In genomic region chr2:127743477-127744026, GRCh38 we compare ENCODE assay signal across 14 cellular contexts. TPM values are rescaled to one million over a fixed set of nuclear protein-coding genes. Genes with fewer than 3 reads are reported as not detected.
A peak's percentile ranks its signal among the peaks of the same experiment; 100 is the strongest.
DNase-seq lines count a peak whose midpoint lies in the region; ATAC-seq and TF ChIP-seq lines count a peak whose summit lies in the region.
"Had no signal": no experiment of that assay in that cellular context is flagged by ENCODE, and none has a peak within 500 bp of the region (broad histone marks: within the 10 kb centered on the region; RNA-seq: fewer than 3 reads in every experiment).

No MANE protein-coding gene starts in this region.

- H3K4me1 Mint-ChIP-seq in activated T-cell treated with anti-CD3 and anti-CD28 coated beads, Interleukin-2, amount 50 U/mL, for 24 hours (ENCODE audit: low read depth), result peaks cover 50% of the 10 kb centered on the region
- H3K4me1 Mint-ChIP-seq in endothelial cell (ENCODE audit: unreplicated experiment), result peaks cover 9% of the 10 kb centered on the region
- H3K4me1 Mint-ChIP-seq in stimulated activated effector memory CD8-positive, alpha-beta T cell treated with anti-CD3 and anti-CD28 coated beads, Interleukin-12 subunit alpha, Interleukin-12 subunit beta, amount 100 ng/mL, for 72 hours, result peaks cover 46% of the 10 kb centered on the region

- no peak for DNase-seq in activated T-cell treated with anti-CD3 and anti-CD28 coated beads, Interleukin-2, amount 50 U/mL, for 24 hours
- DNase-seq in activated T-cell treated with anti-CD3 and anti-CD28 coated beads, Interleukin-2, amount 50 U/mL, for 48 hours, result no peak
- DNase-seq in endothelial cell (ENCODE audit: low spot score) (no peak), NCI-H2227 (lab: John Stamatoyannopoulos, UW; ENCODE audit: unreplicated experiment) (no peak)
- no peak for DNase-seq in stimulated activated effector memory CD8-positive, alpha-beta T cell treated with anti-CD3 and anti-CD28 coated beads, Interleukin-12 subunit alpha, Interleukin-12 subunit beta, amount 100 ng/mL, for 72 hours (ENCODE audit: low spot score in 2 of 2)
- DNase-seq: CD4-positive, alpha-beta memory T cell; midbrain; NCI-H187 treated with DMSO at 0.1 percent for 48 hours; stimulated activated CD4-positive, alpha-beta T cell treated with anti-CD3 and anti-CD28 coated beads, Interleukin-4, amount 100 ng/mL, for 24 hours had no signal

- H3K9me3 Mint-ChIP-seq in activated T-cell treated with anti-CD3 and anti-CD28 coated beads, Interleukin-2, amount 50 U/mL, for 24 hours, result no peaks in the 10 kb centered on the region
- no peaks in the 10 kb centered on the region for H3K9me3 Mint-ChIP-seq in endothelial cell (ENCODE audit: unreplicated experiment)
- no peaks in the 10 kb centered on the region for H3K9me3 Mint-ChIP-seq in stimulated activated effector memory CD8-positive, alpha-beta T cell treated with anti-CD3 and anti-CD28 coated beads, Interleukin-12 subunit alpha, Interleukin-12 subunit beta, amount 100 ng/mL, for 72 hours
- H3K9me3 Mint-ChIP-seq: activated T-helper 2 cell treated with anti-CD3 and anti-CD28 coated beads, Interferon-gamma antibody, Interleukin-2, Interleukin-4, amounts not matched to agents 10 μg/mL and 5 μg/mL and 100 μg/mL, durations not matched to agents 14 hours and 24 hours and 36 hours; CD4-positive, alpha-beta memory T cell; T-helper 2 cell treated with Interferon-gamma antibody and Interleukin-4, amounts not matched to agents 5 μg/mL and 100 μg/mL, for 36 hours had no signal

- peak overlapping the region; percentile 70 for H3K27ac Mint-ChIP-seq in activated T-cell treated with anti-CD3 and anti-CD28 coated beads, Interleukin-2, amount 50 U/mL, for 24 hours
- H3K27ac Mint-ChIP-seq in endothelial cell (ENCODE audit: unreplicated experiment), result peak overlapping the region; percentile 1
- H3K27ac Mint-ChIP-seq in stimulated activated effector memory CD8-positive, alpha-beta T cell treated with anti-CD3 and anti-CD28 coated beads, Interleukin-12 subunit alpha, Interleukin-12 subunit beta, amount 100 ng/mL, for 72 hours, result no peak overlapping the region
- H3K27ac Mint-ChIP-seq: activated T-helper 2 cell treated with anti-CD3 and anti-CD28 coated beads, Interferon-gamma antibody, Interleukin-2, Interleukin-4, amounts not matched to agents 10 μg/mL and 5 μg/mL and 100 μg/mL, durations not matched to agents 14 hours and 24 hours and 36 hours; CD4-positive, alpha-beta memory T cell; T-helper 2 cell treated with Interferon-gamma antibody and Interleukin-4, amounts not matched to agents 5 μg/mL and 100 μg/mL, for 36 hours had no signal

- peak; percentile 61 for ATAC-seq in HG03175 (IDR thresholded peaks at IDR 0.05; ENCODE audit: unreplicated experiment)
- ATAC-seq in stimulated activated effector memory CD8-positive, alpha-beta T cell treated with anti-CD3 and anti-CD28 coated beads, Interleukin-12 subunit alpha, Interleukin-12 subunit beta, amount 100 ng/mL, for 72 hours, result peak; percentile 91
- ATAC-seq in HG03025 (IDR thresholded peaks at IDR 0.05; ENCODE audit: low FRiP score, unreplicated experiment), result no peak
- no peak for ATAC-seq in GM19324 (IDR thresholded peaks at IDR 0.05; ENCODE audit: low FRiP score, unreplicated experiment)

- H3K36me3 Mint-ChIP-seq in activated T-cell treated with anti-CD3 and anti-CD28 coated beads, Interleukin-2, amount 50 U/mL, for 24 hours (ENCODE audit: low read depth), result peaks cover 92% of the 10 kb centered on the region
- peaks cover 4% of the 10 kb centered on the region for H3K36me3 Mint-ChIP-seq in endothelial cell (ENCODE audit: low read depth, unreplicated experiment)
- peaks cover 91% of the 10 kb centered on the region for H3K36me3 Mint-ChIP-seq in stimulated activated effector memory CD8-positive, alpha-beta T cell treated with anti-CD3 and anti-CD28 coated beads, Interleukin-12 subunit alpha, Interleukin-12 subunit beta, amount 100 ng/mL, for 72 hours

- no peak overlapping the region for H3K4me3 Mint-ChIP-seq in activated T-cell treated with anti-CD3 and anti-CD28 coated beads, Interleukin-2, amount 50 U/mL, for 24 hours
- no peak overlapping the region for H3K4me3 Mint-ChIP-seq in endothelial cell (ENCODE audit: unreplicated experiment)
- H3K4me3 Mint-ChIP-seq in stimulated activated effector memory CD8-positive, alpha-beta T cell treated with anti-CD3 and anti-CD28 coated beads, Interleukin-12 subunit alpha, Interleukin-12 subunit beta, amount 100 ng/mL, for 72 hours, result no peak overlapping the region
- H3K4me3 Mint-ChIP-seq: CD4-positive, alpha-beta memory T cell; T-helper 2 cell treated with Interferon-gamma antibody and Interleukin-4, amounts not matched to agents 5 μg/mL and 100 μg/mL, for 36 hours had no signal

- TF ChIP-seq CTCF in endothelial cell (IDR thresholded peaks at IDR 0.05; ENCODE audit: unreplicated experiment), result no peak

- H3K27me3 Mint-ChIP-seq in activated T-cell treated with anti-CD3 and anti-CD28 coated beads, Interleukin-2, amount 50 U/mL, for 24 hours, result no peaks in the 10 kb centered on the region
- H3K27me3 Mint-ChIP-seq in endothelial cell (ENCODE audit: unreplicated experiment), result peaks cover 2% of the 10 kb centered on the region
- H3K27me3 Mint-ChIP-seq: CD4-positive, alpha-beta memory T cell had no signal

RNA-seq across cellular contexts. Expression of gene SFT2D3, which starts 42.3 kb away (rescaled TPM):
- total RNA-seq in endothelial cell (ENCODE audit: unreplicated experiment), result 4.9 TPM

Comparison
In these comparisons a context has a peak if more than half of its experiments do, and no peak if none do; other contexts are left out.
1. ATAC-seq: peak in HG03175 (single experiment) and stimulated activated effector memory CD8-positive, alpha-beta T cell treated with anti-CD3 and anti-CD28 coated beads, Interleukin-12 subunit alpha, Interleukin-12 subunit beta, amount 100 ng/mL, for 72 hours (single experiment); none in HG03025 (single experiment) and GM19324 (single experiment).